ENCODE assay signal across 1 cellular context in genomic region chr2:134550566-134551164, GRCh38.
TF ChIP-seq lines count a peak whose summit lies in the region.

No MANE protein-coding gene starts in this region.

TF ChIP-seq in K562, 482 proteins besides CTCF, POLR2A, EP300 and RAD21 (continued from another document):
- TF ChIP-seq ZNF518B (CRISPR knock-in tag; IDR thresholded peaks at IDR 0.05) (no peak), NCOR1 (IDR thresholded peaks at IDR 0.05) (peak; percentile 26; the same call in 1 of the 2 replicates), MCM7 (IDR thresholded peaks at IDR 0.05) (no peak), SAFB (IDR thresholded peaks at IDR 0.05; ENCODE audit: borderline replicate concordance, low read depth, low read length) (no peak), CBFA2T3 (IDR thresholded peaks at IDR 0.05) (peak; percentile 61), LCOR (CRISPR knock-in tag; IDR thresholded peaks at IDR 0.05) (no peak), ZNF280B (CRISPR knock-in tag; IDR thresholded peaks at IDR 0.05) (no peak), MTA2 (IDR thresholded peaks at IDR 0.05; ENCODE audit: low read depth) (0 out of 2 replicates have a peak, but pooled peaks have one; percentile 6), VEZF1 (CRISPR knock-in tag; IDR thresholded peaks at IDR 0.05) (peak; percentile 26; the same call in 1 of the 2 replicates), ZBTB9 (CRISPR knock-in tag; IDR thresholded peaks at IDR 0.05) (no peak), RBM25 (IDR thresholded peaks at IDR 0.05; ENCODE audit: low read depth, low read length, severe bottlenecking) (no peak), SMAD1 (IDR thresholded peaks at IDR 0.05; ENCODE audit: low read depth, low read length, partially characterized antibody) (no peak), RFX5 (IDR thresholded peaks at IDR 0.05; ENCODE audit: low read depth, low read length) (no peak), TCF7L2 (IDR thresholded peaks at IDR 0.05; ENCODE audit: low read depth, low read length) (no peak), SAFB2 (IDR thresholded peaks at IDR 0.05; ENCODE audit: borderline replicate concordance, low read depth, low read length, severe bottlenecking) (no peak), ZNF551 (CRISPR knock-in tag; IDR thresholded peaks at IDR 0.05) (no peak), ZNF133 (CRISPR knock-in tag; IDR thresholded peaks at IDR 0.05) (no peak), ELK1 (CRISPR knock-in tag; IDR thresholded peaks at IDR 0.05) (no peak), ZNF146 (CRISPR knock-in tag; IDR thresholded peaks at IDR 0.05; ENCODE audit: unreplicated experiment) (no peak), ZNF764 (CRISPR knock-in tag; IDR thresholded peaks at IDR 0.05; ENCODE audit: low read depth) (no peak), CBX3 (IDR thresholded peaks at IDR 0.05; ENCODE audit: borderline replicate concordance in 1 of 2, low read length in 2 of 2) (no peak), DNMT1 (IDR thresholded peaks at IDR 0.05) (no peak)
